ENCODE assay signal across 7 cellular contexts in genomic region chr1:37995773-37996379, GRCh38. TPM values are rescaled to one million over a fixed set of nuclear protein-coding genes. Genes with fewer than 3 reads are reported as not detected.
A peak's percentile ranks its signal among the peaks of the same experiment; 100 is the strongest.
DNase-seq lines count a peak whose midpoint lies in the region; ATAC-seq and TF ChIP-seq lines count a peak whose summit lies in the region.

No MANE protein-coding gene starts in this region.

- TF ChIP-seq POLR2A in GM19099 (IDR thresholded peaks at IDR 0.05; ENCODE audit: extremely low read depth, insufficient read length, low read depth) = peak; percentile 57

- no peaks in the 10 kb centered on the region for H3K27me3 ChIP-seq in RWPE2 (ENCODE audit: insufficient read depth, poor library complexity, severe bottlenecking)
- H3K27me3 ChIP-seq in mononuclear cell (ENCODE audit: insufficient read depth, low read length) = no peaks in the 10 kb centered on the region

- H3K27ac ChIP-seq in RWPE2 (ENCODE audit: poor library complexity, severe bottlenecking) (peak overlapping the region; percentile 69), urinary bladder (ENCODE audit: low read depth) (peak overlapping the region; percentile 85)

- 6% methylated on average over 46 of the region's 46 CpGs for WGBS in urinary bladder

- DNase-seq in RWPE2 (ENCODE audit: low spot score) = no peak
- peak; percentile 58 for DNase-seq in epidermal melanocyte (ENCODE audit: insufficient read length, low spot score)
- no peak for DNase-seq in stimulated activated CD4-positive, alpha-beta T cell treated with anti-CD3 and anti-CD28 coated beads, Interleukin-2, amount 100 ng/mL, for 48 hours

- TF ChIP-seq CTCF in RWPE2 (IDR thresholded peaks at IDR 0.05; ENCODE audit: poor library complexity, severe bottlenecking) = no peak

- H3K4me3 ChIP-seq in RWPE2 (ENCODE audit: severe bottlenecking) = peak overlapping the region; percentile 42
- H3K4me3 ChIP-seq in mononuclear cell (ENCODE audit: low read length) = peak overlapping the region; percentile 44
- H3K4me3 ChIP-seq in urinary bladder (ENCODE audit: low read depth, low read length) = peak overlapping the region; percentile 44

- H3K36me3 ChIP-seq in RWPE2 (ENCODE audit: low read depth) (peaks cover 12% of the 10 kb centered on the region), urinary bladder (ENCODE audit: insufficient read depth) (no peaks in the 10 kb centered on the region)

- H3K4me1 ChIP-seq in RWPE2 (ENCODE audit: insufficient read depth, poor library complexity, severe bottlenecking) (peaks cover 22% of the 10 kb centered on the region), mononuclear cell (ENCODE audit: insufficient read depth, low read length) (peaks cover 64% of the 10 kb centered on the region), urinary bladder (ENCODE audit: insufficient read depth) (no peaks in the 10 kb centered on the region)

- no peaks in the 10 kb centered on the region for H3K9me3 ChIP-seq in RWPE2 (ENCODE audit: severe bottlenecking)
- H3K9me3 ChIP-seq in mononuclear cell (ENCODE audit: low read depth, low read length) = no peaks in the 10 kb centered on the region

- ATAC-seq in RWPE2 (ENCODE audit: low read depth) (peak; percentile 54), GM21576 (IDR thresholded peaks at IDR 0.05; ENCODE audit: unreplicated experiment) (no peak)

RNA-seq across cellular contexts. Expression of gene SF3A3, which starts 6.1 kb away (rescaled TPM):
- 65.1 TPM for total RNA-seq in mononuclear cell
- 78.5 TPM for total RNA-seq in urinary bladder
- 37.5 TPM for polyA plus RNA-seq in urinary bladder

RNA-seq across cellular contexts. Expression of gene FHL3, which starts 9.4 kb away (rescaled TPM):
- total RNA-seq in mononuclear cell = 8.3 TPM
- 9.4 TPM for total RNA-seq in urinary bladder
- 89.6 TPM for polyA plus RNA-seq in urinary bladder

RNA-seq across cellular contexts. Expression of gene UTP11, which starts 16.7 kb away (rescaled TPM):
- total RNA-seq in mononuclear cell = 18.2 TPM
- 45.4 TPM for total RNA-seq in urinary bladder
- polyA plus RNA-seq in urinary bladder = 43.5 TPM

RNA-seq across cellular contexts. Expression of gene INPP5B, which starts 49.0 kb away (rescaled TPM):
- total RNA-seq in mononuclear cell (18.6 TPM), urinary bladder (26.9 TPM)
- 27.8 TPM for polyA plus RNA-seq in urinary bladder

RNA-seq across cellular contexts. Expression of gene POU3F1, which starts 50.7 kb away (rescaled TPM):
- total RNA-seq in mononuclear cell (0.10 TPM), urinary bladder (0.32 TPM)
- 0.60 TPM for polyA plus RNA-seq in urinary bladder
